Comparison of ENCODE assay signal across 8 cellular contexts in genomic region chr7:76291346-76292205, GRCh38. TPM values are rescaled to one million over a fixed set of nuclear protein-coding genes. Genes with fewer than 3 reads are reported as not detected.
A peak's percentile ranks its signal among the peaks of the same experiment; 100 is the strongest.
DNase-seq lines count a peak whose midpoint lies in the region; ATAC-seq and TF ChIP-seq lines count a peak whose summit lies in the region.

No MANE protein-coding gene starts in this region.

- peak overlapping the region; percentile 6; the same call in 1 of the 2 replicates for H3K4me3 ChIP-seq in HUES6 (ENCODE audit: low read depth, low read length)
- H3K4me3 ChIP-seq in fibroblast of pulmonary artery (replicated peaks; ENCODE audit: low read depth, low read length) = peak overlapping the region; percentile 40

- no peak overlapping the region for H3K4me3 Mint-ChIP-seq in nephron progenitor cell

- DNase-seq in DMS 273 treated with DMSO at 0.1 percent for 48 hours (lab: John Stamatoyannopoulos, UW) (peak; percentile 71), RPMI7951 (ENCODE audit: low read depth) (peak; percentile 98), fibroblast of pulmonary artery (ENCODE audit: low read depth) (peak; percentile 98), nephron progenitor cell (peak; percentile 92)
- DNase-seq in activated T-helper 1 cell treated with anti-CD3 and anti-CD28 coated beads, Interleukin-2, amount 50 U/mL, for 16 hours (ENCODE audit: low read depth in 1 of 2, low spot score in 1 of 2) = peak; percentile 76 to 77
- peak; percentile 78 for DNase-seq in stimulated activated naive CD4-positive, alpha-beta T cell treated with Interleukin-2 at 50 U/mL for 16 hours (lab: John Stamatoyannopoulos, UW)

- peak overlapping the region; percentile 68 for H3K9ac ChIP-seq in HUES6 (ENCODE audit: low read length)

- TF ChIP-seq CTCF in fibroblast of pulmonary artery (IDR thresholded peaks at IDR 0.05; ENCODE audit: low read length, missing control alignments) (peak; percentile 95), nephron progenitor cell (IDR thresholded peaks at IDR 0.05) (peak; percentile 98)

- no peaks in the 10 kb centered on the region for H3K27me3 ChIP-seq in HUES6 (ENCODE audit: control insufficient read depth, insufficient read depth, low read length)

- H3K4me1 Mint-ChIP-seq in nephron progenitor cell = peaks cover 46% of the 10 kb centered on the region

- H3K27me3 Mint-ChIP-seq in nephron progenitor cell (ENCODE audit: low read depth, poor library complexity) = peaks cover 35% of the 10 kb centered on the region

- ATAC-seq in GM21381 (IDR thresholded peaks at IDR 0.05; ENCODE audit: unreplicated experiment) = peak; percentile 59

- no peaks in the 10 kb centered on the region for H3K9me3 Mint-ChIP-seq in nephron progenitor cell

- peaks cover 35% of the 10 kb centered on the region for H3K4me1 ChIP-seq in HUES6 (ENCODE audit: control insufficient read depth, insufficient read depth, low read length)

- no peaks in the 10 kb centered on the region for H3K9me3 ChIP-seq in HUES6 (ENCODE audit: control insufficient read depth, insufficient read depth, low read depth, low read length)

- H3K27ac Mint-ChIP-seq in nephron progenitor cell = no peak overlapping the region

- H3K36me3 ChIP-seq in HUES6 (ENCODE audit: control insufficient read depth, insufficient read depth, low read length) = no peaks in the 10 kb centered on the region

- peak overlapping the region; percentile 56 for H3K27ac ChIP-seq in HUES6 (ENCODE audit: low read depth, low read length)

- H3K36me3 Mint-ChIP-seq in nephron progenitor cell (ENCODE audit: low read depth) = no peaks in the 10 kb centered on the region

RNA-seq across cellular contexts. Expression of gene HSPB1, which starts 10.9 kb away (rescaled TPM):
- 147 and 157 TPM in 2 replicates for total RNA-seq in RPMI7951 (2014; rRNA removed; shearing (Covaris generic))

Comparison
In these comparisons a context has a peak if more than half of its experiments do, and no peak if none do; other contexts are left out.
1. Peak in every context shown above with its lines: DNase-seq, ATAC-seq, H3K4me3 ChIP-seq and H3K27ac ChIP-seq.